Comparison of ENCODE assay signal across 12 cellular contexts in the genomic region with DNA sequence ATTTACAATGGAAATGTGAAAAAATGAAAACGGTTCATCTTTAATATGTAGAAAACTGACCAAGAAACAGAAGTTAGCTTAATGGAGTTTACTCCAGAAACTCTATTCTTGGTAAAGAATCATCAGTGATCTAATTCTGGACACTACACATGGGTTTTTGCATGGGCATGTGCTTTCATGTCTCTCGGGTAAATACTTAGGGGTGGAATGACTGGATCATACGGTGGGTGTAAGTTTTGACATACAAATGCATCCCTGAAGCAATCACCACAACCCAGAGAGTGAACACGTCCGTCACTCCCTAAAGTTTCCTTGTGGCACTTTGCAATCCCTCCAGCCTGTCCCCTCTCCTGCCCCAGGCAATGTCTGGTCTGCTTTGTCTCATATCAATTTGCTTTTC. TPM values are rescaled to one million over a fixed set of nuclear protein-coding genes. Genes with fewer than 3 reads are reported as not detected.
"Had no signal": no experiment of that assay in that cellular context is flagged by ENCODE, and none has a peak within 500 bp of the region (broad histone marks: within the 10 kb centered on the region; RNA-seq: fewer than 3 reads in every experiment).

No MANE protein-coding gene starts in this region.

RNA-seq across cellular contexts. Expression of a gene that starts 11.3 kb away (rescaled TPM):
- total RNA-seq: activated CD4-positive, alpha-beta memory T cell treated with anti-CD3 and anti-CD28 coated beads, Interleukin-2, amount 10 ng/mL, durations not matched to agents 7 days and 5 days; activated CD4-positive, alpha-beta T cell treated with anti-CD3 and anti-CD28 coated beads for 36 hours; activated CD4-positive, alpha-beta T cell treated with anti-CD3 and anti-CD28 coated beads, Interleukin-2, amount 10 ng/mL, durations not matched to agents 7 days and 5 days; activated CD8-positive, alpha-beta memory T cell treated with anti-CD3 and anti-CD28 coated beads, Interleukin-2, amount 10 ng/mL, durations not matched to agents 7 days and 5 days; activated CD8-positive, alpha-beta T cell treated with anti-CD3 and anti-CD28 coated beads, Interleukin-2, amount 10 ng/mL, durations not matched to agents 7 days and 5 days; activated naive CD8-positive, alpha-beta T cell treated with anti-CD3 and anti-CD28 coated beads, Interleukin-2, amount 10 ng/mL, durations not matched to agents 7 days and 5 days; activated T-helper 2 cell treated with anti-CD3 and anti-CD28 coated beads, Interferon-gamma antibody, Interleukin-2, Interleukin-4, amounts not matched to agents 10 μg/mL and 5 μg/mL and 100 μg/mL, durations not matched to agents 14 hours and 24 hours and 36 hours; ascending aorta; T-cell; T-helper 1 cell treated with Interleukin-12 subunit alpha and Interleukin-12 subunit beta and Interleukin-4 antibody, amounts not matched to agents 30 ng/mL and 1 ng/mL, for 36 hours; T-helper 17 cell; T-helper 2 cell treated with Interferon-gamma antibody and Interleukin-4, amounts not matched to agents 100 ng/mL and 5 ng/mL, for 36 hours had no signal
